24 cellular contexts compared by ENCODE assay signal in the genomic region with DNA sequence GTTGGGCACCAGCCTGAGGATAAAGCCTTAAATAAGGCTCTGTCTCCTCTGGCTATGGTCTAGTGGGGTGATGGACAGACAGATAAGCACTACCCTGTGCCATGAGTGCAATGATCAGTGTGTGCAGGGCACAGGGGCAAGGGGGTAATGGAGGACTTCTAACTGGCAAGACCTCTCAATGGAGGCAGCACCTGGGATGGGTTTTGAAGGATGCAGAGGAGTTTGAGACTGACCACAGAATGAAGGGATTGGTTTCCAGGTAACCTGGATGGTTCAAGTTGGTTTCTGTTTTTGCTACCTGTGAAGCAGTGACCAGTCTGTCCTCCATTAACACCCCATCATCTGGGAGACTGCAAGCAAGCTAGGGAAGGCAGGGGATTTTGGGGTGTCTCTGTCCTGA. TPM values are rescaled to one million over a fixed set of nuclear protein-coding genes. Genes with fewer than 3 reads are reported as not detected.
DNase-seq lines count a peak whose midpoint lies in the region; ATAC-seq, FAIRE-seq and TF ChIP-seq lines count a peak whose summit lies in the region.
"Had no signal": no experiment of that assay in that cellular context is flagged by ENCODE, and none has a peak within 500 bp of the region (broad histone marks: within the 10 kb centered on the region; RNA-seq: fewer than 3 reads in every experiment).

No MANE protein-coding gene starts in this region.

- ATAC-seq in GM18907 (IDR thresholded peaks at IDR 0.05; ENCODE audit: unreplicated experiment): no peak

- H3K9me3 ChIP-seq in HEK293 (ENCODE audit: control insufficient read depth, insufficient read depth, low read depth, low read length) (no peaks in the 10 kb centered on the region), H1 (ENCODE audit: insufficient read depth in 2 of 2, low read depth in 1 of 2, low read length in 1 of 2) (no peaks in the 10 kb centered on the region)
- H3K9me3 ChIP-seq: BLaER1 treated with 17β-estradiol and CSF1 and Interleukin-3, amounts not matched to agents 10 nM and 100 nM; SJSA1 had no signal

- H4K8ac ChIP-seq in H1 (ENCODE audit: extremely low read depth, insufficient read depth, low read length): no peak overlapping the region

- peak overlapping the region; percentile 5; the same call in 1 of the 2 replicates for H2BK15ac ChIP-seq in H1 (ENCODE audit: low read length)

- H2AFZ ChIP-seq in H1 (ENCODE audit: low read length): no peak overlapping the region
- H2AFZ ChIP-seq: GM23248, PC-9 had no signal

- no peak for FAIRE-seq in H1 (lab: Jason Lieb, UNC)
- FAIRE-seq: A204.1, D721Med, GM18507 had no signal

- POLR2A ChIA-PET in HEK293 (lab: Yijun Ruan, JAX): no interaction called here
- POLR2A ChIA-PET in H1 (lab: Charles Lee; ENCODE audit: partially characterized antibody): interaction anchor here (0.8 to 2.0 kb wide), 2 partner anchors 14 to 39 kb away, joined by 3 to 7 read pairs; no protein-coding TSS in a partner anchor

- no peak overlapping the region for H3K9ac ChIP-seq in H1 (replicated peaks in 1 of 4; ENCODE audit: extremely low read depth in 1 of 4, low read depth in 3 of 4, low read length in 3 of 4)
- H3K9ac ChIP-seq: GM23248 had no signal

- peaks cover 3% of the 10 kb centered on the region; the same call in 1 of the 2 replicates for H3K23me2 ChIP-seq in H1 (ENCODE audit: low read depth, low read length)

- H3K36me3 ChIP-seq in HEK293 (ENCODE audit: control insufficient read depth in 2 of 2, insufficient read depth in 1 of 2, low read length in 2 of 2): no peaks in the 10 kb centered on the region
- no peaks in the 10 kb centered on the region for H3K36me3 ChIP-seq in H1 (ENCODE audit: control insufficient read depth in 2 of 4, insufficient read depth in 4 of 4, low read length in 3 of 4)
- H3K36me3 ChIP-seq: BLaER1 treated with 17β-estradiol and CSF1 and Interleukin-3, amounts not matched to agents 10 nM and 100 nM; SJSA1 had no signal

- TF ChIP-seq RAD21 in H1 (IDR thresholded peaks at IDR 0.05 in 1 of 2, conservative IDR thresholded peaks at IDR 0.05 in 1 of 2; ENCODE audit: low read depth in 2 of 2, low read length in 2 of 2): no peak

- H4K5ac ChIP-seq in H1 (ENCODE audit: insufficient read length, low read depth, low read length): no peak overlapping the region

- no peaks in the 10 kb centered on the region for H3K79me1 ChIP-seq in H1 (ENCODE audit: low read depth, low read length)

- TF ChIP-seq POLR2A in H1 (IDR thresholded peaks at IDR 0.05; ENCODE audit: control extremely low read depth in 1 of 2, low read depth in 2 of 2, low read length in 2 of 2): no peak

- no peak overlapping the region for H3K18ac ChIP-seq in H1 (ENCODE audit: extremely low read depth, low read length)

- H3K14ac ChIP-seq in H1 (ENCODE audit: insufficient read length): no peak overlapping the region

- DNase-seq in H1 (ENCODE audit: low read depth in 1 of 2, low spot score in 2 of 2) (no peak), HK-2 (ENCODE audit: unreplicated experiment) (no peak), Ammon's horn (ENCODE audit: low spot score) (no peak)
- DNase-seq: CD4-positive, alpha-beta T cell; GM23248; H9; HFFc6; KG1; MM.1S; NCI-H446 treated with DMSO at 0.1 percent for 48 hours; NCI-H526; PC-9; Right ventricle myocardium superior had no signal

- CTCF ChIA-PET in HEK293 (lab: Yijun Ruan, JAX) (interaction anchor here (0.8 to 4.0 kb wide), 5 partner anchors 12 to 125 kb away, joined by 3 to 19 read pairs (median 5); no protein-coding TSS in a partner anchor), H1 (lab: Charles Lee; ENCODE audit: partially characterized antibody) (interaction anchor here (1.0 to 2.3 kb wide), 4 partner anchors 10 to 35 kb away, joined by 3 to 8 read pairs (median 4); no protein-coding TSS in a partner anchor)

- no peak overlapping the region for H2BK5ac ChIP-seq in H1 (ENCODE audit: low read depth, low read length)

- no peak overlapping the region for H3K56ac ChIP-seq in H1 (replicated peaks; ENCODE audit: insufficient read length, low read depth, low read length)

- H3K79me2 ChIP-seq in H1 (ENCODE audit: control insufficient read depth in 1 of 2, insufficient read depth in 2 of 2, low read length in 2 of 2): no peaks in the 10 kb centered on the region

- H3K4me3 ChIP-seq in HEK293 (ENCODE audit: low read depth, low read length) (no peak overlapping the region), H1 (ENCODE audit: extremely low read depth in 1 of 4, insufficient read depth in 2 of 4, low read depth in 3 of 4, low read length in 4 of 4) (no peak overlapping the region)
- H3K4me3 ChIP-seq: BLaER1 treated with 17β-estradiol and CSF1 and Interleukin-3, amounts not matched to agents 10 nM and 100 nM; GM23248; PC-9; SJSA1 had no signal

- H3K4ac ChIP-seq in H1 (replicated peaks; ENCODE audit: insufficient read length, low read depth, low read length): no peak overlapping the region

- 0 out of 2 replicates have a peak overlapping the region, but pooled peaks have one; percentile 41 for H2AK5ac ChIP-seq in H1 (ENCODE audit: low read depth, low read length)

- no peak overlapping the region for H3K4me2 ChIP-seq in H1 (ENCODE audit: insufficient read depth in 1 of 2, low read depth in 2 of 2, low read length in 2 of 2)
- H3K4me2 ChIP-seq: PC-9 had no signal

- peaks cover 0 to 3% of the 10 kb centered on the region in 2 experiments for H4K20me1 ChIP-seq in H1 (replicated peaks in 1 of 2; ENCODE audit: control insufficient read depth in 1 of 2, insufficient read depth in 2 of 2, low read length in 2 of 2)
- H4K20me1 ChIP-seq: BLaER1 treated with 17β-estradiol and CSF1 and Interleukin-3, amounts not matched to agents 10 nM and 100 nM had no signal

- peaks cover 0 to 8% (median under 1%) of the 10 kb centered on the region in 4 experiments; a peak in 1 of 7 replicates for H3K27me3 ChIP-seq in H1 (replicated peaks in 1 of 4; ENCODE audit: control insufficient read depth in 3 of 4, extremely low read depth in 1 of 4, insufficient read depth in 3 of 4, low read length in 3 of 4)
- H3K27me3 ChIP-seq: BLaER1 treated with 17β-estradiol and CSF1 and Interleukin-3, amounts not matched to agents 10 nM and 100 nM; SJSA1 had no signal

- no peak overlapping the region for H3K27ac ChIP-seq in HEK293 (ENCODE audit: extremely low read depth, low read depth, low read length)
- H3K27ac ChIP-seq in angular gyrus (ENCODE audit: low read depth, low read length): peak overlapping the region; percentile 98
- no peak overlapping the region for H3K27ac ChIP-seq in H1 (ENCODE audit: low read depth, low read length)
- H3K27ac ChIP-seq in temporal lobe (ENCODE audit: low read depth, low read length): peak overlapping the region; percentile 100
- H3K27ac ChIP-seq: BLaER1 treated with 17β-estradiol and CSF1 and Interleukin-3, amounts not matched to agents 10 nM and 100 nM; GM23248; PC-9; SJSA1 had no signal

- H2BK20ac ChIP-seq in H1 (ENCODE audit: low read length): no peak overlapping the region

- peak overlapping the region; percentile 39; the same call in 1 of the 2 replicates for H2BK12ac ChIP-seq in H1 (ENCODE audit: low read depth, low read length)

- no peak overlapping the region for H3K23ac ChIP-seq in H1 (ENCODE audit: insufficient read length)

- TF ChIP-seq CTCF in HEK293 (tag by site-specific recombination; IDR thresholded peaks at IDR 0.05) (no peak), H1 (IDR thresholded peaks at IDR 0.05; ENCODE audit: control extremely low read depth in 1 of 3, insufficient read depth in 1 of 3, low read depth in 1 of 3, low read length in 3 of 3) (no peak)

- H4K91ac ChIP-seq in H1 (replicated peaks; ENCODE audit: insufficient read length, low read length): no peak overlapping the region

- H2BK120ac ChIP-seq in H1 (replicated peaks; ENCODE audit: low read depth, low read length): no peak overlapping the region

- no peak for TF ChIP-seq EP300 in H1 (IDR thresholded peaks at IDR 0.05; ENCODE audit: borderline replicate concordance in 1 of 2, low read depth in 2 of 2, low read length in 2 of 2)

- H3K4me1 ChIP-seq in HEK293 (ENCODE audit: control insufficient read depth, insufficient read depth, low read length) (no peaks in the 10 kb centered on the region), H1 (replicated peaks in 1 of 4; ENCODE audit: control insufficient read depth in 3 of 4, insufficient read depth in 4 of 4, low read length in 3 of 4) (peaks cover 0 to 26% (median 13%) of the 10 kb centered on the region in 4 experiments; a peak in 6 of 7 replicates)

TF ChIP-seq in H1, 55 proteins besides CTCF, POLR2A, EP300 and RAD21 (continues in another document):
- TF ChIP-seq BACH1 (IDR thresholded peaks at IDR 0.05; ENCODE audit: low read length): no peak

RNA-seq across cellular contexts. Expression of gene PICK1, which starts 27.8 kb away (rescaled TPM):
- total RNA-seq in H1 (2021; fragmentation: NEBNext Ultra II Directional; extraction: Animal tissue kit (Norgen Biotek cat#: 25700)): 22.9 and 26.2 TPM in 2 replicates
- 20.4 and 26.7 TPM in 2 replicates for polyA plus RNA-seq in H1 (2011; rRNA removed)
- polyA plus RNA-seq in H1 (2011; cell fraction: cytosol; rRNA removed): 34.3 TPM
- 80.4 TPM for polyA plus RNA-seq in H1 (2011; cell fraction: nucleus; rRNA removed)
- 14.3 to 28.4 TPM (median 26.6 TPM) in 4 replicates for polyA plus RNA-seq in H1 (2012, experiment 1 of 2)
- polyA plus RNA-seq in H1 (2012, experiment 2 of 2): 17.5 TPM
- 13.5 TPM for polyA plus RNA-seq in H1 (2013, experiment 1 of 2)
- polyA plus RNA-seq in H1 (2013, experiment 2 of 2): 13.1 TPM
- 24.3 and 33.6 TPM in 2 replicates for polyA minus RNA-seq in H1 (2011; rRNA and poly(A)+ RNA removed)
- 15.3 TPM for polyA minus RNA-seq in H1 (2011; cell fraction: cytosol; rRNA and poly(A)+ RNA removed)
- 33.8 TPM for polyA minus RNA-seq in H1 (2011; cell fraction: nucleus; rRNA and poly(A)+ RNA removed)
- 21.6 TPM for total RNA-seq in temporal lobe

RNA-seq across cellular contexts. Expression of gene SOX10, which starts 45.0 kb away (rescaled TPM):
- total RNA-seq in H1 (2021; fragmentation: NEBNext Ultra II Directional; extraction: Animal tissue kit (Norgen Biotek cat#: 25700)): 2.7 and 3.3 TPM in 2 replicates
- 2.7 and 3.8 TPM in 2 replicates for polyA plus RNA-seq in H1 (2011; rRNA removed)
- 2.0 TPM for polyA plus RNA-seq in H1 (2011; cell fraction: cytosol; rRNA removed)
- 3.6 TPM for polyA plus RNA-seq in H1 (2011; cell fraction: nucleus; rRNA removed)
- polyA plus RNA-seq in H1 (2012, experiment 1 of 2): 2.3 to 3.8 TPM (median 2.9 TPM) in 4 replicates
- 2.9 TPM for polyA plus RNA-seq in H1 (2012, experiment 2 of 2)
- polyA plus RNA-seq in H1 (2013, experiment 1 of 2): 2.0 TPM
- 1.9 TPM for polyA plus RNA-seq in H1 (2013, experiment 2 of 2)
- polyA minus RNA-seq in H1 (2011; rRNA and poly(A)+ RNA removed): 1.4 and 1.8 TPM in 2 replicates
- polyA minus RNA-seq in H1 (2011; cell fraction: cytosol; rRNA and poly(A)+ RNA removed): 4.4 TPM
- 4.6 TPM for polyA minus RNA-seq in H1 (2011; cell fraction: nucleus; rRNA and poly(A)+ RNA removed)
- total RNA-seq in temporal lobe: 5.2 TPM
- total RNA-seq: CD4-positive, alpha-beta T cell; GM23248; HFFc6; PC-9; SJSA1 had no signal
- polyA plus RNA-seq: AG04450, GM23248 had no signal

RNA-seq across cellular contexts. Expression of gene SLC16A8, which starts 54.6 kb away (rescaled TPM):
- not detected in 2 replicates for total RNA-seq in H1 (2021; fragmentation: NEBNext Ultra II Directional; extraction: Animal tissue kit (Norgen Biotek cat#: 25700))
- 0.70 and 1.2 TPM in 2 replicates for polyA plus RNA-seq in H1 (2011; rRNA removed)
- 0.62 TPM for polyA plus RNA-seq in H1 (2011; cell fraction: cytosol; rRNA removed)
- polyA plus RNA-seq in H1 (2011; cell fraction: nucleus; rRNA removed): 0.44 TPM
- 0.69 to 1.6 TPM (median 1.3 TPM) in 4 replicates for polyA plus RNA-seq in H1 (2012, experiment 1 of 2)
- 0.43 TPM for polyA plus RNA-seq in H1 (2012, experiment 2 of 2)
- 0.28 TPM for polyA plus RNA-seq in H1 (2013, experiment 1 of 2)
- polyA plus RNA-seq in H1 (2013, experiment 2 of 2): 0.17 TPM
- polyA minus RNA-seq in H1 (2011; rRNA and poly(A)+ RNA removed): not detected in 2 replicates
- polyA minus RNA-seq in H1 (2011; cell fraction: cytosol; rRNA and poly(A)+ RNA removed): not detected
- polyA minus RNA-seq in H1 (2011; cell fraction: nucleus; rRNA and poly(A)+ RNA removed): 0.40 TPM
- total RNA-seq in temporal lobe: 1.2 TPM
- total RNA-seq: CD4-positive, alpha-beta T cell; HFFc6; PC-9; Right ventricle myocardium superior; RPMI7951; SJSA1 had no signal
- polyA plus RNA-seq: AG04450 had no signal

Comparison
In these comparisons a context has a peak if more than half of its experiments do, and no peak if none do; other contexts are left out.
1. H3K27ac ChIP-seq: peak in angular gyrus (single experiment) and temporal lobe (single experiment); none in HEK293 (single experiment) and H1 (single experiment).